In the genomic region with DNA sequence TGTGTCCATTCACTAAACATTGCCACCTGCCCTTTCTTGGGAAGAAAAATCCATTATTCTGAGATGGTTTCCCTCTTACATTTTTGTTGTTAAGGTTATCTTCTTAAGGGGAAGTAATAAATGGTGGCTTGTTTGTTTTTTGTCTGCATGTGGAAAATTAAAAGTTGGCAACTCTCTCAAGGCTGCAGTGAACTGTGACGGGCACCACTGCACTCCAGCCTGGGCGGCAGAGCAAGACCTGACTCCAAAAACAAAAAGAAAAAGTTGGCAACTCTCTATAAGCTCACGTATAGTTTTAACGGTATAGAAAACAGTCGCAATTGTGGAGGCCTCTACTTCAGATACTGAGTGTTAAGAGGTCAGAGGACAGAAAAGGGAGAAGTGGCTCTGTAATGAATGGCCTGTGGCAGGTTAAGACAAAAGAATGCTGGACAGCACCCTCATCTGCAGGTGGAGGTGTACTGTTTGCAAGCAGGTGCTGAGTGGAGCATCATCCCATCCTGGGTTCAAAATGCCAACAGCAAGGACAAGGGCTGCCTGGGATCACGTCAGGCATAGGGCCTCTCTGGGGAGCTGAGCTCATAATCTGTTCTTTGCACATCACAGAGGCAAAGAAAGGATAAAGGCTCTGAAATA, we compare ENCODE assay signal across 16 cellular contexts.
"Had no signal": no experiment of that assay in that cellular context is flagged by ENCODE, and none has a peak within 500 bp of the region (broad histone marks: within the 10 kb centered on the region; RNA-seq: fewer than 3 reads in every experiment).

No MANE protein-coding gene starts in this region.

- ATAC-seq: activated CD8-positive, alpha-beta memory T cell treated with anti-CD3 and anti-CD28 coated beads, Interleukin-2, amount 10 ng/mL, durations not matched to agents 7 days and 5 days; heart left ventricle had no signal

- H3K9me3 Mint-ChIP-seq: activated T-cell treated with anti-CD3 and anti-CD28 coated beads, Interleukin-2, amount 50 U/mL, for 24 hours had no signal

- H3K27me3 ChIP-seq: heart left ventricle, sigmoid colon, stomach, vagina had no signal

- H3K27ac Mint-ChIP-seq: activated CD8-positive, alpha-beta memory T cell treated with anti-CD3 and anti-CD28 coated beads, Interleukin-2, amount 10 ng/mL, durations not matched to agents 7 days and 5 days; activated naive CD8-positive, alpha-beta T cell; activated T-cell treated with anti-CD3 and anti-CD28 coated beads, Interleukin-2, amount 50 U/mL, for 24 hours; brain had no signal

- H3K4me3 ChIP-seq: heart left ventricle, sigmoid colon, stomach, vagina had no signal

- H3K4me1 Mint-ChIP-seq: activated CD8-positive, alpha-beta memory T cell treated with anti-CD3 and anti-CD28 coated beads, Interleukin-2, amount 10 ng/mL, durations not matched to agents 7 days and 5 days; brain; central memory CD8-positive, alpha-beta T cell had no signal

- H3K27ac ChIP-seq: heart left ventricle, sigmoid colon, stomach, vagina had no signal

- H3K36me3 Mint-ChIP-seq: activated CD8-positive, alpha-beta memory T cell treated with anti-CD3 and anti-CD28 coated beads, Interleukin-2, amount 10 ng/mL, durations not matched to agents 7 days and 5 days; activated naive CD8-positive, alpha-beta T cell; brain had no signal

- H3K4me1 ChIP-seq: heart left ventricle, sigmoid colon, stomach, vagina had no signal

- H3K4me3 Mint-ChIP-seq: activated CD8-positive, alpha-beta memory T cell treated with anti-CD3 and anti-CD28 coated beads, Interleukin-2, amount 10 ng/mL, durations not matched to agents 7 days and 5 days; activated naive CD8-positive, alpha-beta T cell; activated T-cell treated with anti-CD3 and anti-CD28 coated beads, Interleukin-2, amount 50 U/mL, for 24 hours; brain; central memory CD8-positive, alpha-beta T cell had no signal

- H3K36me3 ChIP-seq: heart left ventricle, sigmoid colon, stomach, vagina had no signal

- DNase-seq: activated CD4-positive, alpha-beta T cell treated with anti-CD3 and anti-CD28 coated beads for 1 hour; activated CD4-positive, alpha-beta T cell treated with anti-CD3 and anti-CD28 coated beads, Interleukin-2, amount 50 U/mL, for 48 hours; activated CD8-positive, alpha-beta memory T cell treated with anti-CD3 and anti-CD28 coated beads, Interleukin-2, amount 10 ng/mL, durations not matched to agents 7 days and 5 days; activated effector memory CD4-positive, alpha-beta T cell treated with anti-CD3 and anti-CD28 coated beads, Interleukin-2, amount 50 U/mL, for 16 hours; activated T-cell treated with anti-CD3 and anti-CD28 coated beads, Interleukin-2, amount 50 U/mL, for 24 hours; amygdala; cortex of kidney; effector CD8-positive, alpha-beta T cell; heart left ventricle; sigmoid colon; stimulated activated CD4-positive, alpha-beta T cell treated with anti-CD3 and anti-CD28 coated beads, Interleukin-4, amount 100 ng/mL, for 24 hours; stomach had no signal

- H3K27me3 Mint-ChIP-seq: activated CD8-positive, alpha-beta memory T cell treated with anti-CD3 and anti-CD28 coated beads, Interleukin-2, amount 10 ng/mL, durations not matched to agents 7 days and 5 days; activated naive CD8-positive, alpha-beta T cell; activated T-cell treated with anti-CD3 and anti-CD28 coated beads, Interleukin-2, amount 50 U/mL, for 24 hours; central memory CD8-positive, alpha-beta T cell had no signal
